In genomic region chr1:146032613-146033219, GRCh38 we compare ENCODE assay signal across 8 cellular contexts. TPM values are rescaled to one million over a fixed set of nuclear protein-coding genes. Genes with fewer than 3 reads are reported as not detected.
A peak's percentile ranks its signal among the peaks of the same experiment; 100 is the strongest.
DNase-seq lines count a peak whose midpoint lies in the region; ATAC-seq, FAIRE-seq and TF ChIP-seq lines count a peak whose summit lies in the region.

No MANE protein-coding gene starts in this region.

- H3K27ac Mint-ChIP-seq in activated T-cell treated with anti-CD3 and anti-CD28 coated beads, Interleukin-2, amount 50 U/mL, for 72 hours = no peak overlapping the region

- H4K8ac ChIP-seq in H1 (ENCODE audit: extremely low read depth, insufficient read depth, low read length) = no peak overlapping the region; the same call in 1 of the 2 replicates

- no peak overlapping the region for H3K23ac ChIP-seq in H1 (ENCODE audit: insufficient read length)

- H2AFZ ChIP-seq in HCT116 (ENCODE audit: low read depth, low read length, poor library complexity, severe bottlenecking) (peak overlapping the region; percentile 19), H1 (ENCODE audit: low read length) (peak overlapping the region; percentile 34; the same call in 1 of the 2 replicates)

- no peak overlapping the region for H3K4ac ChIP-seq in H1 (replicated peaks; ENCODE audit: insufficient read length, low read depth, low read length)

- H3K4me1 ChIP-seq in HCT116 (ENCODE audit: control insufficient read depth in 1 of 2, insufficient read depth in 2 of 2, low read length in 2 of 2) (peaks cover 10 to 29% of the 10 kb centered on the region in 2 experiments), H1 (replicated peaks in 1 of 4; ENCODE audit: control insufficient read depth in 3 of 4, insufficient read depth in 4 of 4, low read length in 3 of 4) (peaks cover 0 to 3% (median 0%) of the 10 kb centered on the region in 4 experiments; a peak in 1 of 7 replicates)

- H2AK5ac ChIP-seq in H1 (ENCODE audit: low read depth, low read length) = no peak overlapping the region

- H3K23me2 ChIP-seq in H1 (ENCODE audit: low read depth, low read length) = peaks cover 7% of the 10 kb centered on the region

- CTCF ChIA-PET in HCT116 (lab: Charles Lee) (interaction anchor here (0.6 to 1.9 kb wide), 11 partner anchors 9 to 187 kb away, joined by 3 to 11 read pairs (median 4); partner anchors contain the start of genes ANKRD34A, HJV, NUDT17 and PIAS3), H1 (lab: Charles Lee; ENCODE audit: partially characterized antibody) (interaction anchor here (1.2 to 9.2 kb wide), 6 partner anchors 10 to 140 kb away, joined by 3 to 55 read pairs (median 6); partner anchors contain the start of gene HJV)

- no peak overlapping the region for H2BK5ac ChIP-seq in H1 (ENCODE audit: low read depth, low read length)

- no peak overlapping the region for H3K56ac ChIP-seq in H1 (replicated peaks; ENCODE audit: insufficient read length, low read depth, low read length)

- no peaks in the 10 kb centered on the region for H4K20me1 ChIP-seq in HCT116 (ENCODE audit: insufficient read depth)
- H4K20me1 ChIP-seq in H1 (replicated peaks in 1 of 2; ENCODE audit: control insufficient read depth in 1 of 2, insufficient read depth in 2 of 2, low read length in 2 of 2) = no peaks in the 10 kb centered on the region

- no peak overlapping the region for H3K18ac ChIP-seq in H1 (ENCODE audit: extremely low read depth, low read length)

- H3K4me2 ChIP-seq in HCT116 (ENCODE audit: low read length) (no peak overlapping the region), H1 (ENCODE audit: insufficient read depth in 1 of 2, low read depth in 2 of 2, low read length in 2 of 2) (no peak overlapping the region)

- no peaks in the 10 kb centered on the region for H3K36me3 ChIP-seq in HCT116 (ENCODE audit: control insufficient read depth in 1 of 2, insufficient read depth in 2 of 2, low read length in 2 of 2)
- H3K36me3 ChIP-seq in H1 (ENCODE audit: control insufficient read depth in 2 of 4, insufficient read depth in 4 of 4, low read length in 3 of 4) = no peaks in the 10 kb centered on the region

- no peaks in the 10 kb centered on the region for H3K79me2 ChIP-seq in HCT116 (ENCODE audit: insufficient read depth, low read length)
- no peaks in the 10 kb centered on the region for H3K79me2 ChIP-seq in H1 (ENCODE audit: control insufficient read depth in 1 of 2, insufficient read depth in 2 of 2, low read length in 2 of 2)

- TF ChIP-seq RAD21 in HCT116 (IDR thresholded peaks at IDR 0.05; ENCODE audit: low read depth) = peak; percentile 61
- peak; percentile 12 to 15; a peak in 1 of 4 replicates for TF ChIP-seq RAD21 in H1 (IDR thresholded peaks at IDR 0.05 in 1 of 2, conservative IDR thresholded peaks at IDR 0.05 in 1 of 2; ENCODE audit: low read depth in 2 of 2, low read length in 2 of 2)

- DNase-seq in COLO668 (lab: John Stamatoyannopoulos, UW; ENCODE audit: unreplicated experiment) = peak; percentile 16
- peak; percentile 48 for DNase-seq in HCT116 (ENCODE audit: low read depth, low spot score)
- peak; percentile 25 for DNase-seq in NOMO-1 treated with dmso at 0.1 percent for 144 hours (lab: John Stamatoyannopoulos, UW; ENCODE audit: unreplicated experiment)
- no peak for DNase-seq in H1 (ENCODE audit: low read depth in 1 of 2, low spot score in 2 of 2)
- DNase-seq in pons (ENCODE audit: low spot score) = peak; percentile 77
- DNase-seq in activated T-cell treated with anti-CD3 and anti-CD28 coated beads, Interleukin-2, amount 50 U/mL, for 72 hours = no peak

- H3K4me3 ChIP-seq in HCT116 (replicated peaks in 1 of 2; ENCODE audit: low read depth in 1 of 2, low read length in 2 of 2) (no peak overlapping the region), H1 (ENCODE audit: extremely low read depth in 1 of 4, insufficient read depth in 2 of 4, low read depth in 3 of 4, low read length in 4 of 4) (no peak overlapping the region)

- H3K4me1 Mint-ChIP-seq in activated T-cell treated with anti-CD3 and anti-CD28 coated beads, Interleukin-2, amount 50 U/mL, for 72 hours (ENCODE audit: low read depth) = peaks cover 34% of the 10 kb centered on the region

- ATAC-seq in HCT116 (0 out of 2 replicates have a peak, but pooled peaks have one; percentile 10), GM19467 (IDR thresholded peaks at IDR 0.05; ENCODE audit: unreplicated experiment) (no peak), GM18867 (IDR thresholded peaks at IDR 0.05; ENCODE audit: unreplicated experiment) (no peak)
- ATAC-seq in activated T-cell treated with anti-CD3 and anti-CD28 coated beads, Interleukin-2, amount 50 U/mL, for 72 hours (replicated peaks in 1 of 2) = no peak

- no peak overlapping the region for H2BK15ac ChIP-seq in H1 (ENCODE audit: low read length)

- H3K9me3 Mint-ChIP-seq in activated T-cell treated with anti-CD3 and anti-CD28 coated beads, Interleukin-2, amount 50 U/mL, for 72 hours = no peaks in the 10 kb centered on the region

- H3K14ac ChIP-seq in H1 (ENCODE audit: insufficient read length) = no peak overlapping the region

- no peaks in the 10 kb centered on the region for H3K79me1 ChIP-seq in H1 (ENCODE audit: low read depth, low read length)

- H4K5ac ChIP-seq in H1 (ENCODE audit: insufficient read length, low read depth, low read length) = no peak overlapping the region

- no peak overlapping the region for H3K27ac ChIP-seq in HCT116 (ENCODE audit: low read depth, low read length)
- no peak overlapping the region for H3K27ac ChIP-seq in H1 (ENCODE audit: low read depth, low read length)

- BruUV-seq in HCT116 (replicated peaks; lab: Mats Ljungman, UMichigan) = no TSS peak

- RAD21 ChIA-PET in HCT116 (lab: Charles Lee; ENCODE audit: low non-redundant PET in 1 of 2, low total read pairs in 2 of 2, uncharacterized antibody in 2 of 2, unreplicated experiment in 2 of 2) = no interaction called here

- no peak for TF ChIP-seq EP300 in H1 (IDR thresholded peaks at IDR 0.05; ENCODE audit: borderline replicate concordance in 1 of 2, low read depth in 2 of 2, low read length in 2 of 2)

- no peak overlapping the region for H3K4me3 Mint-ChIP-seq in activated T-cell treated with anti-CD3 and anti-CD28 coated beads, Interleukin-2, amount 50 U/mL, for 72 hours

- H3K9me3 ChIP-seq in HCT116 (ENCODE audit: control insufficient read depth in 1 of 2, insufficient read depth in 1 of 2, low read depth in 1 of 2, low read length in 2 of 2) (no peaks in the 10 kb centered on the region), H1 (ENCODE audit: insufficient read depth in 2 of 2, low read depth in 1 of 2, low read length in 1 of 2) (no peaks in the 10 kb centered on the region)

- H3K27me3 ChIP-seq in HCT116 (ENCODE audit: insufficient read depth, low read length) = no peaks in the 10 kb centered on the region
- H3K27me3 ChIP-seq in H1 (replicated peaks in 1 of 4; ENCODE audit: control insufficient read depth in 3 of 4, extremely low read depth in 1 of 4, insufficient read depth in 3 of 4, low read length in 3 of 4) = no peaks in the 10 kb centered on the region

- H2BK20ac ChIP-seq in H1 (ENCODE audit: low read length) = no peak overlapping the region

- no peak overlapping the region for H4K91ac ChIP-seq in H1 (replicated peaks; ENCODE audit: insufficient read length, low read length)

- no peak overlapping the region for H3K9ac ChIP-seq in HCT116 (ENCODE audit: low read length)
- no peak overlapping the region for H3K9ac ChIP-seq in H1 (replicated peaks in 1 of 4; ENCODE audit: extremely low read depth in 1 of 4, low read depth in 3 of 4, low read length in 3 of 4)

- H2BK12ac ChIP-seq in H1 (ENCODE audit: low read depth, low read length) = no peak overlapping the region

- H2BK120ac ChIP-seq in H1 (replicated peaks; ENCODE audit: low read depth, low read length) = no peak overlapping the region

- H3K9me2 ChIP-seq in HCT116 (ENCODE audit: insufficient read depth) = no peaks in the 10 kb centered on the region

- TF ChIP-seq POLR2A in HCT116 (IDR thresholded peaks at IDR 0.05; ENCODE audit: borderline replicate concordance, extremely low read depth, insufficient read depth, insufficient read length) (no peak), H1 (IDR thresholded peaks at IDR 0.05; ENCODE audit: control extremely low read depth in 1 of 2, low read depth in 2 of 2, low read length in 2 of 2) (no peak)

- WGBS in H1 (ENCODE audit: extremely low coverage in 1 of 2, insufficient coverage in 1 of 2, insufficient read length in 1 of 2, insufficient replicate concordance in 2 of 2, low coverage in 1 of 2, low lambda C conversion rate in 2 of 2, missing lambda C conversion rate in 1 of 2), 2 experiments = 82% methylated on average over 6 of the region's 6 CpGs; no CpG with 5 or more reads in 1 of the 2 experiments

- H3K27me3 Mint-ChIP-seq in activated T-cell treated with anti-CD3 and anti-CD28 coated beads, Interleukin-2, amount 50 U/mL, for 72 hours (ENCODE audit: low read depth) = no peaks in the 10 kb centered on the region

- TF ChIP-seq CTCF in HCT116 (IDR thresholded peaks at IDR 0.05 in 2 of 3, conservative IDR thresholded peaks at IDR 0.05 in 1 of 3; ENCODE audit: borderline replicate concordance in 1 of 3, insufficient read depth in 1 of 3, low read depth in 2 of 3, low read length in 2 of 3) = peak; percentile 48 to 63 (median 55); a peak in 5 of 6 replicates
- TF ChIP-seq CTCF in H1 (IDR thresholded peaks at IDR 0.05; ENCODE audit: control extremely low read depth in 1 of 3, insufficient read depth in 1 of 3, low read depth in 1 of 3, low read length in 3 of 3) = peak in 1 of 3 experiments; percentile 26; a peak in 1 of 4 replicates

- no peak for FAIRE-seq in H1 (lab: Jason Lieb, UNC)

- peaks cover 0 to 6% of the 10 kb centered on the region in 2 donors for H3K36me3 Mint-ChIP-seq in activated T-cell treated with anti-CD3 and anti-CD28 coated beads, Interleukin-2, amount 50 U/mL, for 72 hours (ENCODE audit: insufficient read depth in 2 of 2)

- POLR2A ChIA-PET in HCT116 (lab: Charles Lee) = interaction anchor here (0.7 to 1.4 kb wide), 3 partner anchors 19 to 434 kb away, joined by 3 to 15 read pairs (median 4); partner anchors contain the start of genes ANKRD34A and POLR3GL
- POLR2A ChIA-PET in H1 (lab: Charles Lee; ENCODE audit: partially characterized antibody) = interaction anchor here (0.7 to 11.6 kb wide), 4 partner anchors 16 to 187 kb away, joined by 3 to 284 read pairs (median 4); no protein-coding TSS in a partner anchor

- intact Hi-C loops in HCT116 (cut with micrococcal nuclease) = no loop called here

RNA-seq across cellular contexts. Expression of gene HJV, which starts 11.2 kb away (rescaled TPM):
- not detected for total RNA-seq in HCT116 (2021; ENCODE audit: unreplicated experiment)
- polyA plus RNA-seq in HCT116 (2012) = not detected in 2 replicates
- 0.32 and 0.46 TPM in 2 replicates for total RNA-seq in H1 (2021; fragmentation: NEBNext Ultra II Directional; extraction: Animal tissue kit (Norgen Biotek cat#: 25700))
- 0.42 and 0.70 TPM in 2 replicates for polyA plus RNA-seq in H1 (2011; rRNA removed)
- 0.58 TPM for polyA plus RNA-seq in H1 (2011; cell fraction: cytosol; rRNA removed)
- polyA plus RNA-seq in H1 (2011; cell fraction: nucleus; rRNA removed) = 0.37 TPM
- 0.15 to 0.51 TPM (median 0.34 TPM) in 4 replicates for polyA plus RNA-seq in H1 (2012, experiment 1 of 2)
- 0.14 TPM for polyA plus RNA-seq in H1 (2012, experiment 2 of 2)
- 0.20 TPM for polyA plus RNA-seq in H1 (2013, experiment 1 of 2)
- 0.18 TPM for polyA plus RNA-seq in H1 (2013, experiment 2 of 2)
- 0.47 and 0.63 TPM in 2 replicates for polyA minus RNA-seq in H1 (2011; rRNA and poly(A)+ RNA removed)
- polyA minus RNA-seq in H1 (2011; cell fraction: cytosol; rRNA and poly(A)+ RNA removed) = not detected
- polyA minus RNA-seq in H1 (2011; cell fraction: nucleus; rRNA and poly(A)+ RNA removed) = not detected
- not detected for total RNA-seq in activated T-cell treated with anti-CD3 and anti-CD28 coated beads, Interleukin-2, amount 50 U/mL, for 72 hours

RNA-seq across cellular contexts. Expression of gene TXNIP, which starts 36.3 kb away (rescaled TPM):
- total RNA-seq in HCT116 (2021; ENCODE audit: unreplicated experiment) = 2.5 TPM
- not detected in 2 replicates for polyA plus RNA-seq in HCT116 (2012)
- total RNA-seq in H1 (2021; fragmentation: NEBNext Ultra II Directional; extraction: Animal tissue kit (Norgen Biotek cat#: 25700)) = 10.3 and 12.3 TPM in 2 replicates
- polyA plus RNA-seq in H1 (2011; rRNA removed) = 33.4 and 56.8 TPM in 2 replicates
- polyA plus RNA-seq in H1 (2011; cell fraction: cytosol; rRNA removed) = 50.4 TPM
- 73.4 TPM for polyA plus RNA-seq in H1 (2011; cell fraction: nucleus; rRNA removed)
- polyA plus RNA-seq in H1 (2012, experiment 1 of 2) = 14.6 to 27.3 TPM (median 22.1 TPM) in 4 replicates
- polyA plus RNA-seq in H1 (2012, experiment 2 of 2) = 4.6 TPM
- polyA plus RNA-seq in H1 (2013, experiment 1 of 2) = 9.4 TPM
- 8.5 TPM for polyA plus RNA-seq in H1 (2013, experiment 2 of 2)
- 91.1 and 129 TPM in 2 replicates for polyA minus RNA-seq in H1 (2011; rRNA and poly(A)+ RNA removed)
- 56.7 TPM for polyA minus RNA-seq in H1 (2011; cell fraction: cytosol; rRNA and poly(A)+ RNA removed)
- polyA minus RNA-seq in H1 (2011; cell fraction: nucleus; rRNA and poly(A)+ RNA removed) = 171 TPM
- total RNA-seq in activated T-cell treated with anti-CD3 and anti-CD28 coated beads, Interleukin-2, amount 50 U/mL, for 72 hours = 100 to 1,000 TPM; 141 to 212 TPM

Comparison
In these comparisons a context has a peak if more than half of its experiments do, and no peak if none do; other contexts are left out.
1. DNase-seq: peak in COLO668 (single experiment), HCT116 (single experiment), NOMO-1 treated with dmso at 0.1 percent for 144 hours (single experiment) and pons (single experiment); none in H1 (0 of 2) and activated T-cell treated with anti-CD3 and anti-CD28 coated beads, Interleukin-2, amount 50 U/mL, for 72 hours (0 of 2).
2. RNA of gene TXNIP, which starts 36.3 kb away (total RNA-seq): 141 to 212 TPM in activated T-cell treated with anti-CD3 and anti-CD28 coated beads, Interleukin-2, amount 50 U/mL, for 72 hours; 10.3 to 12.3 TPM in H1 and 2.5 TPM in HCT116 (single experiment); every median in the first group is over 10 times any median in the second.